8 cellular contexts compared by ENCODE assay signal in the genomic region with DNA sequence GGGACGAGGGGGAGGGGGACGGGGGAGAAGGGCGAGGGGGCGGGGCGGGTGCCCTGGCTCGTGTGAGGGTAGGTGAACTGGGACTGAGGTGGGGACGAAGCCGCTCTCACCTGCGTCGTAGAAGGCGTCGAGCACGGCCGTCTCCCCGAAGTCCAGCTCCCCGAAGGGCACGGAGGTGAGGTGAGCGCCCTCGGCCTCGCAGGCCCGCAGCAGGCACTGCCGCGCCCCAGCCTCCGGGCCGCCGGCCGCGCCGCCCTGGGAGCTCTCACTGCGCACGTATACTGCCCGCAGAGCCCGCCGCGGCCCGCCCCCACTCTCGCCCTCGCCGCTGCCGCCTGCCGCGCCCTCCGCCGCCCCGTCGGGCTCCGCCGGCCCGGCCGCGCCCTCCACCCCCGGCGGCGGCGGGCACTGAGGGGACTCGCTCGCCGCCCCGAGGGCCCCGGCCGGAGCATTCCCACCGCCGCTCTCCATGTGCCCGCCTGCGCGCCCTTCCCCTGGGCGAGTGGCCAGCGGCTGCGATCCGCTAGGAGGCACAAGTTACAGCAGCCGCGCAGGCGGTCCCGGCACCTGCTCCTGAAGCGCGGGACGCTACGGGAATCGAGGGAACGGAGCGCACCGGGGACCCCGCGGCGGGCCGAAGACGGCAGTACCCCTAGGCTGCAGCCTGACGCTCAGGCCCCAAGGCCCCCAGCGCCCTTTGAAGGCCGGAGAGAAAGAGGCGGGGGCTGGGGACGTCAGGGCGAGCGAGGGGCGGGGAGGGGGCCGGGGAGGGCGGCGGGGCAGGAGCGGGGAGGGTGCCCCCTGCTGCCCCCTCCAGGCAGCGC. TPM values are rescaled to one million over a fixed set of nuclear protein-coding genes. Genes with fewer than 3 reads are reported as not detected.
DNase-seq lines count a peak whose midpoint lies in the region; ATAC-seq lines count a peak whose summit lies in the region.

MAP3K15 (minus strand) TSS at position 718 of the 824 bp plus-strand sequence; CDS start at position 471, 247 bp downstream.

- no peak within 1 kb of the TSS for H3K27ac Mint-ChIP-seq in naive thymus-derived CD8-positive, alpha-beta T cell

- peak within 1 kb of the TSS; percentile 69 for H3K4me3 ChIP-seq in BLaER1
- peak within 1 kb of the TSS; percentile 70 for H3K4me3 ChIP-seq in SK-N-MC
- H3K4me3 ChIP-seq in ectodermal cell (ENCODE audit: insufficient read depth, low read depth, low read length): peak within 1 kb of the TSS; percentile 18

- H3K4me1 Mint-ChIP-seq in naive thymus-derived CD8-positive, alpha-beta T cell: peaks cover 0 to 6% (median 0%) of the 10 kb centered on the region in 4 donors

- H3K27me3 ChIP-seq in BLaER1: no peaks in the 10 kb centered on the region
- H3K27me3 ChIP-seq in ectodermal cell (ENCODE audit: control insufficient read depth, insufficient read depth, low read length, poor library complexity, severe bottlenecking): peaks cover 24% of the 10 kb centered on the region

- DNase-seq in SK-N-MC (ENCODE audit: low read depth, low spot score): no peak
- peak in 4 of 10 donors; percentile 0 to 7 (median 6) for DNase-seq in naive thymus-derived CD8-positive, alpha-beta T cell
- no peak for DNase-seq in CD1c-positive myeloid dendritic cell (ENCODE audit: extremely low spot score)

- POLR2A ChIA-PET in naive thymus-derived CD8-positive, alpha-beta T cell (lab: Charles Lee): no interaction called here

- no peaks in the 10 kb centered on the region for H4K20me1 ChIP-seq in BLaER1

- peak within 1 kb of the TSS; percentile 65; the same call in 1 of the 2 replicates for H3K9ac ChIP-seq in BLaER1
- no peak within 1 kb of the TSS for H3K9ac ChIP-seq in SK-N-MC (ENCODE audit: insufficient read length)

- H3K9me3 Mint-ChIP-seq in naive thymus-derived CD8-positive, alpha-beta T cell: peaks cover 0 to 20% (median 0%) of the 10 kb centered on the region in 9 donors

- H3K36me3 ChIP-seq in BLaER1 (no peaks in the 10 kb centered on the region), SK-N-MC (ENCODE audit: insufficient read depth, low read length) (no peaks in the 10 kb centered on the region), ectodermal cell (ENCODE audit: control insufficient read depth, insufficient read depth, low read length) (no peaks in the 10 kb centered on the region)

- H3K9me3 ChIP-seq in BLaER1 (peaks cover 6% of the 10 kb centered on the region), SK-N-MC (ENCODE audit: low read depth, low read length) (no peaks in the 10 kb centered on the region), ectodermal cell (ENCODE audit: control insufficient read depth, low read length) (no peaks in the 10 kb centered on the region)

- ATAC-seq in GM19463 (IDR thresholded peaks at IDR 0.05; ENCODE audit: unreplicated experiment) (peak; percentile 56), GM18520 (IDR thresholded peaks at IDR 0.05; ENCODE audit: unreplicated experiment) (no peak), GM18858 (IDR thresholded peaks at IDR 0.05; ENCODE audit: unreplicated experiment) (no peak)
- peak; percentile 42 to 76 for ATAC-seq in naive thymus-derived CD8-positive, alpha-beta T cell

- H3K4me1 ChIP-seq in BLaER1 (no peaks in the 10 kb centered on the region), ectodermal cell (ENCODE audit: control insufficient read depth, insufficient read depth, low read length) (no peaks in the 10 kb centered on the region)

- peak within 1 kb of the TSS; percentile 70 for H3K4me2 ChIP-seq in BLaER1

- peaks cover 0 to 32% (median 20%) of the 10 kb centered on the region in 5 donors for H3K27me3 Mint-ChIP-seq in naive thymus-derived CD8-positive, alpha-beta T cell

- H3K36me3 Mint-ChIP-seq in naive thymus-derived CD8-positive, alpha-beta T cell: peaks cover 0 to 10% (median 0%) of the 10 kb centered on the region in 3 donors

- H3K4me3 Mint-ChIP-seq in naive thymus-derived CD8-positive, alpha-beta T cell: peak within 1 kb of the TSS in 9 of 10 donors; percentile 2 to 79 (median 57)

- 1% methylated on average over 85 to 86 of the region's 100 CpGs for WGBS in ectodermal cell, 2 experiments

- no peak within 1 kb of the TSS for H3K27ac ChIP-seq in BLaER1
- H3K27ac ChIP-seq in SK-N-MC: no peak within 1 kb of the TSS
- no peak within 1 kb of the TSS for H3K27ac ChIP-seq in ectodermal cell (ENCODE audit: insufficient read depth, low read depth, low read length, poor library complexity, severe bottlenecking)

RNA-seq across cellular contexts. Expression of gene MAP3K15, which starts in this region (rescaled TPM):
- polyA plus RNA-seq in ectodermal cell (2013, experiment 1 of 4): 1.8 TPM
- 2.0 TPM for polyA plus RNA-seq in ectodermal cell (2013, experiment 2 of 4)
- 1.1 TPM for polyA plus RNA-seq in ectodermal cell (2013, experiment 3 of 4)
- polyA plus RNA-seq in ectodermal cell (2013, experiment 4 of 4): 1.7 TPM
- under 1 TPM in 1 of 2 experiments, not detected in 1; 0.22 TPM for total RNA-seq in naive thymus-derived CD8-positive, alpha-beta T cell
- not detected for polyA plus RNA-seq in naive thymus-derived CD8-positive, alpha-beta T cell

Comparison
In these comparisons a context has a peak if more than half of its experiments do, and no peak if none do; other contexts are left out.
1. Peak in ATAC-seq in naive thymus-derived CD8-positive, alpha-beta T cell; RNA of the gene not detected or under 1 TPM.
2. H3K4me3 ChIP-seq: peak in every context shown above with its lines; median percentile 70 in SK-N-MC; 69 in BLaER1; 18 in ectodermal cell.